20 cellular contexts compared by ENCODE assay signal in the genomic region with DNA sequence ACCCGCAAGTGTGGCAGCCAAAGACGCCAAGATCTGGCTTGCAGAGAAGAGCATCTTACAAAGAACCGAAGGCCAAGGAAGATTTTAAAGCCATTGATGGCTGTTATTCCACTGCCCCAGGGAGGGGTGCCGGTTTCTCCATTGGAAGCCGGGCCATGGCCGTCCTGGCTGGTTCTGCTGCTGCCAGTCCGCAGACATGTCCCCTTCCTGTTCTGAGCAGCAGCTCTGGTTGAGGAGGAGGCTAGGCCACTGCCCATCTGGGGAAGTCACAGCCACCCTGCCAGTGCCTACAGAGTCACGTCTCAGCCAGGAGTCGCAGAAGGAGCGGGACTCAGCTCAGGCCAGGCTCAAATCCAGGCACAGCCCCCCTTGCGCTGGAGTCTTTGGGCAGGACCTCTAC. TPM values are rescaled to one million over a fixed set of nuclear protein-coding genes. Genes with fewer than 3 reads are reported as not detected.
"Had no signal": no experiment of that assay in that cellular context is flagged by ENCODE, and none has a peak within 500 bp of the region (broad histone marks: within the 10 kb centered on the region; RNA-seq: fewer than 3 reads in every experiment).

No MANE protein-coding gene starts in this region.

- H3K4me3 Mint-ChIP-seq: activated CD4-positive, alpha-beta T cell treated with anti-CD3 and anti-CD28 coated beads, Interleukin-2, amount 10 ng/mL, durations not matched to agents 24 days and 14 days; activated naive CD4-positive, alpha-beta T cell treated with anti-CD3 and anti-CD28 coated beads, Interleukin-2, amount 50 U/mL, for 24 hours; memory B cell; naive B cell had no signal

- H3K27ac ChIP-seq: adrenal gland, ovary, tibial artery had no signal

- H3K36me3 ChIP-seq: adrenal gland, ovary, tibial artery had no signal

- H3K27ac Mint-ChIP-seq: activated CD4-positive, alpha-beta T cell treated with anti-CD3 and anti-CD28 coated beads, Interleukin-2, amount 10 ng/mL, durations not matched to agents 24 days and 14 days; activated naive CD4-positive, alpha-beta T cell treated with anti-CD3 and anti-CD28 coated beads, Interleukin-2, amount 50 U/mL, for 24 hours; memory B cell had no signal

- DNase-seq: activated CD4-positive, alpha-beta T cell treated with anti-CD3 and anti-CD28 coated beads, Interleukin-2, amount 10 ng/mL, durations not matched to agents 24 days and 14 days; activated CD8-positive, alpha-beta memory T cell treated with anti-CD3 and anti-CD28 coated beads for 24 hours; activated CD8-positive, alpha-beta memory T cell treated with anti-CD3 and anti-CD28 coated beads, Interleukin-2, amount 50 U/mL, for 48 hours; activated gamma-delta T cell; activated T-cell treated with anti-CD3 and anti-CD28 coated beads, Interleukin-2, amount 50 U/mL, for 48 hours; adrenal gland; dermis blood vessel endothelial cell; effector memory CD4-positive, alpha-beta T cell; hypothalamus; islet precursor cell; naive B cell; ovary; stimulated activated CD4-positive, alpha-beta T cell treated with anti-CD3 and anti-CD28 coated beads, Interleukin-2, amount 100 ng/mL, for 24 hours; stimulated activated naive CD4-positive, alpha-beta T cell treated with Interleukin-2 at 50 U/mL for 16 hours; tibial artery had no signal

- H3K9me3 ChIP-seq: adrenal gland, mucosa of descending colon, ovary had no signal

- H3K9me3 Mint-ChIP-seq: activated CD4-positive, alpha-beta T cell treated with anti-CD3 and anti-CD28 coated beads, Interleukin-2, amount 10 ng/mL, durations not matched to agents 24 days and 14 days; activated naive CD4-positive, alpha-beta T cell treated with anti-CD3 and anti-CD28 coated beads, Interleukin-2, amount 50 U/mL, for 24 hours had no signal

- H3K27me3 ChIP-seq: adrenal gland, ovary had no signal

- ATAC-seq: mucosa of descending colon had no signal

- H3K4me1 Mint-ChIP-seq: activated CD4-positive, alpha-beta T cell treated with anti-CD3 and anti-CD28 coated beads, Interleukin-2, amount 10 ng/mL, durations not matched to agents 24 days and 14 days; activated naive CD4-positive, alpha-beta T cell treated with anti-CD3 and anti-CD28 coated beads, Interleukin-2, amount 50 U/mL, for 24 hours had no signal

- H3K4me3 ChIP-seq: adrenal gland, mucosa of descending colon, ovary, tibial artery had no signal

- H3K4me1 ChIP-seq: adrenal gland, tibial artery had no signal

- H3K36me3 Mint-ChIP-seq: activated naive CD4-positive, alpha-beta T cell treated with anti-CD3 and anti-CD28 coated beads, Interleukin-2, amount 50 U/mL, for 24 hours had no signal

RNA-seq across cellular contexts. Expression of gene NTSR1, which starts 45.0 kb away (rescaled TPM):
- total RNA-seq: activated CD4-positive, alpha-beta T cell treated with anti-CD3 and anti-CD28 coated beads, Interleukin-2, amount 10 ng/mL, durations not matched to agents 24 days and 14 days; bronchial epithelial cell; dermis blood vessel endothelial cell; T-helper 1 cell treated with Interleukin-12 subunit alpha and Interleukin-12 subunit beta and Interleukin-4 antibody, amounts not matched to agents 30 ng/mL and 1 ng/mL, for 36 hours had no signal
